Comparison of ENCODE assay signal across 3 cellular contexts in genomic region chr1:183193963-183194362, GRCh38. TPM values are rescaled to one million over a fixed set of nuclear protein-coding genes. Genes with fewer than 3 reads are reported as not detected.
"Had no signal": no experiment of that assay in that cellular context is flagged by ENCODE, and none has a peak within 500 bp of the region (broad histone marks: within the 10 kb centered on the region; RNA-seq: fewer than 3 reads in every experiment).

No MANE protein-coding gene starts in this region.

RNA-seq across cellular contexts. Expression of gene LAMC2, which starts 7.9 kb away (rescaled TPM):
- total RNA-seq: activated B cell treated with CpG ODN at 0.5 μM for 24 hours; activated CD8-positive, alpha-beta T cell treated with anti-CD3 and anti-CD28 coated beads for 36 hours; T-helper 17 cell had no signal
